8 cellular contexts compared by ENCODE assay signal in genomic region chr14:51978566-51979398, GRCh38. TPM values are rescaled to one million over a fixed set of nuclear protein-coding genes. Genes with fewer than 3 reads are reported as not detected.
A peak's percentile ranks its signal among the peaks of the same experiment; 100 is the strongest.
DNase-seq lines count a peak whose midpoint lies in the region; ATAC-seq, FAIRE-seq and TF ChIP-seq lines count a peak whose summit lies in the region.

No MANE protein-coding gene starts in this region.

- peaks cover 5 to 14% (median 7%) of the 10 kb centered on the region in 6 donors for H3K4me1 ChIP-seq in spleen

- no peaks in the 10 kb centered on the region for H3K36me3 ChIP-seq in spleen

- no peak overlapping the region for H3K4me3 ChIP-seq in astrocyte of the spinal cord (ENCODE audit: low read depth, low read length)
- H3K4me3 ChIP-seq in spleen, result no peak overlapping the region

- 26 to 29% (median 26%) methylated on average over 13 of the region's 13 CpGs for WGBS in spleen, 5 donors

- peak; percentile 78 for FAIRE-seq in TTC549 (lab: Jason Lieb, UNC)

- peak; percentile 45 for ATAC-seq in HG02571 (IDR thresholded peaks at IDR 0.05; ENCODE audit: unreplicated experiment)
- ATAC-seq in GM19467 (IDR thresholded peaks at IDR 0.05; ENCODE audit: unreplicated experiment), result no peak

- intact Hi-C loops in spleen (cut with DNase I; ENCODE audit: low total_unique reads), result no loop called here

- no peaks in the 10 kb centered on the region for H3K27me3 ChIP-seq in spleen (replicated peaks in 1 of 7)

- in situ Hi-C loops in astrocyte of the spinal cord (cut with HindIII; ENCODE audit: low sequenced_read_pairs), result no loop called here

- DNase-seq in DMS114 treated with DMSO at 0.1 percent for 48 hours (lab: John Stamatoyannopoulos, UW; ENCODE audit: unreplicated experiment) (peak; percentile 36), NCI-H2081 treated with DMSO at 0.1 percent for 48 hours (lab: John Stamatoyannopoulos, UW) (peak; percentile 51), astrocyte of the spinal cord (ENCODE audit: low read depth, low spot score) (peak; percentile 78), iPS DF 19.7 (ENCODE audit: low read depth, low spot score) (peak; percentile 47), spleen (peak; percentile 89)

- peaks cover 0 to 5% (median 1%) of the 10 kb centered on the region in 8 donors for H3K9me3 ChIP-seq in spleen

- TF ChIP-seq POLR2A in spleen (IDR thresholded peaks at IDR 0.05), result no peak

- peak; percentile 86 for TF ChIP-seq CTCF in astrocyte of the spinal cord (IDR thresholded peaks at IDR 0.05; ENCODE audit: low read depth, low read length)
- peak; percentile 71 to 96 (median 88) for TF ChIP-seq CTCF in spleen (IDR thresholded peaks at IDR 0.05 in 8 of 11, conservative IDR thresholded peaks at IDR 0.05 in 3 of 11)

- peak overlapping the region in 2 of 8 donors; percentile 5 to 9 for H3K27ac ChIP-seq in spleen

RNA-seq across cellular contexts. Expression of gene RTRAF, which starts 10.6 kb away (rescaled TPM):
- 10 to 100 TPM; 37.8 to 94.2 (median 87.4) TPM for total RNA-seq in spleen
- polyA plus RNA-seq in spleen, result 100 to 1,000 TPM; 118 to 184 (median 122) TPM

Comparison
In these comparisons a context has a peak if more than half of its experiments do, and no peak if none do; other contexts are left out.
1. DNase-seq: peak in every context shown above with its lines; median percentile 89 in spleen; 78 in astrocyte of the spinal cord; 51 in NCI-H2081 treated with DMSO at 0.1 percent for 48 hours; 47 in iPS DF 19.7; 36 in DMS114 treated with DMSO at 0.1 percent for 48 hours.